Comparison of ENCODE assay signal across 20 cellular contexts in genomic region chr20:53330744-53331143, GRCh38.
A peak's percentile ranks its signal among the peaks of the same experiment; 100 is the strongest.
DNase-seq lines count a peak whose midpoint lies in the region; ATAC-seq and TF ChIP-seq lines count a peak whose summit lies in the region.
"Had no signal": no experiment of that assay in that cellular context is flagged by ENCODE, and none has a peak within 500 bp of the region (broad histone marks: within the 10 kb centered on the region; RNA-seq: fewer than 3 reads in every experiment).

No MANE protein-coding gene starts in this region.

- H3K36me3 Mint-ChIP-seq in GM23338 (ENCODE audit: low read depth), result no peaks in the 10 kb centered on the region; the same call in 2 of the 3 replicates
- H3K36me3 Mint-ChIP-seq in neural progenitor cell, result peaks cover 5% of the 10 kb centered on the region
- no peaks in the 10 kb centered on the region for H3K36me3 Mint-ChIP-seq in natural killer cell treated with Interleukin-12 subunit alpha and Interleukin-12 subunit beta and Interleukin-15 and Interleukin-18, amount 100 ng/mL, for 72 hours

- H3K36me3 ChIP-seq in GM23338 (ENCODE audit: insufficient read depth) (no peaks in the 10 kb centered on the region; the same call in 1 of the 2 replicates), neural progenitor cell (no peaks in the 10 kb centered on the region), stomach (no peaks in the 10 kb centered on the region)
- H3K36me3 ChIP-seq: ascending aorta, right lobe of liver, tibial artery had no signal

- peaks cover 27% of the 10 kb centered on the region for H3K4me1 Mint-ChIP-seq in GM23338
- peaks cover 30% of the 10 kb centered on the region for H3K4me1 Mint-ChIP-seq in neural progenitor cell
- H3K4me1 Mint-ChIP-seq in natural killer cell treated with Interleukin-12 subunit alpha and Interleukin-12 subunit beta and Interleukin-15 and Interleukin-18, amount 100 ng/mL, for 72 hours (ENCODE audit: low read depth in 2 of 2), result no peaks in the 10 kb centered on the region

- H3K79me2 ChIP-seq in GM23338 (replicated peaks; ENCODE audit: insufficient read depth) (no peaks in the 10 kb centered on the region), neural progenitor cell (ENCODE audit: low read depth) (no peaks in the 10 kb centered on the region)

- peak; percentile 9 for DNase-seq in AG10803 (ENCODE audit: low read depth)
- no peak for DNase-seq in GM23338 (ENCODE audit: low spot score)
- DNase-seq in fibroblast of mammary gland (ENCODE audit: low read depth), result peak; percentile 16
- DNase-seq in neural progenitor cell (ENCODE audit: low spot score), result no peak
- no peak for DNase-seq in natural killer cell treated with Interleukin-12 subunit alpha and Interleukin-12 subunit beta and Interleukin-15 and Interleukin-18, amount 100 ng/mL, for 72 hours (ENCODE audit: low spot score)
- no peak for DNase-seq in NOMO-1 treated with DMSO at 0.1 percent for 48 hours (lab: John Stamatoyannopoulos, UW; ENCODE audit: unreplicated experiment)
- no peak for DNase-seq in GM10248 (ENCODE audit: extremely low spot score)
- no peak for DNase-seq in stomach
- DNase-seq: activated naive CD4-positive, alpha-beta T cell treated with Interleukin-2 at 50 U/mL for 16 hours; activated T-cell treated with anti-CD3 and anti-CD28 coated beads, Interleukin-2, amount 50 U/mL, for 24 hours; CD4-positive, alpha-beta memory T cell; DND-41; effector CD4-positive, alpha-beta T cell; KBM-7; left colon; NCI-H146; right lobe of liver; tibial artery had no signal

- H3F3A ChIP-seq in GM23338 (replicated peaks; ENCODE audit: low read depth), result no peaks in the 10 kb centered on the region
- H3F3A ChIP-seq in neural progenitor cell (ENCODE audit: low read depth), result no peaks in the 10 kb centered on the region

- peaks cover 14% of the 10 kb centered on the region for H3K27me3 Mint-ChIP-seq in GM23338 (ENCODE audit: insufficient read depth, low read depth, poor library complexity)
- H3K27me3 Mint-ChIP-seq in neural progenitor cell (ENCODE audit: insufficient read depth, low read depth), result peaks cover 22% of the 10 kb centered on the region
- peaks cover 15 to 47% of the 10 kb centered on the region in 2 donors for H3K27me3 Mint-ChIP-seq in natural killer cell treated with Interleukin-12 subunit alpha and Interleukin-12 subunit beta and Interleukin-15 and Interleukin-18, amount 100 ng/mL, for 72 hours
- H3K27me3 Mint-ChIP-seq: activated T-cell treated with anti-CD3 and anti-CD28 coated beads, Interleukin-2, amount 50 U/mL, for 24 hours had no signal

- H3K4me2 ChIP-seq in GM23338 (no peak overlapping the region), neural progenitor cell (no peak overlapping the region)

- H3K27ac Mint-ChIP-seq in GM23338 (peak overlapping the region; percentile 73; the same call in 1 of the 2 replicates), neural progenitor cell (peak overlapping the region; percentile 91)
- no peak overlapping the region for H3K27ac Mint-ChIP-seq in natural killer cell treated with Interleukin-12 subunit alpha and Interleukin-12 subunit beta and Interleukin-15 and Interleukin-18, amount 100 ng/mL, for 72 hours
- H3K27ac Mint-ChIP-seq: activated T-cell treated with anti-CD3 and anti-CD28 coated beads, Interleukin-2, amount 50 U/mL, for 24 hours; CD4-positive, alpha-beta memory T cell had no signal

- POLR2A ChIA-PET in GM10248 (lab: Yijun Ruan, JAX), result no interaction called here

- no peak for TF ChIP-seq POLR2A in stomach (IDR thresholded peaks at IDR 0.05)

- intact Hi-C loops in stomach (cut with DNase I; ENCODE audit: low total_unique reads), result no loop called here

- peaks cover 17% of the 10 kb centered on the region; the same call in 1 of the 2 replicates for H3K4me1 ChIP-seq in GM23338 (ENCODE audit: insufficient read depth)
- H3K4me1 ChIP-seq in neural progenitor cell, result no peaks in the 10 kb centered on the region
- peaks cover 0 to 26% (median 10%) of the 10 kb centered on the region in 4 donors for H3K4me1 ChIP-seq in stomach
- H3K4me1 ChIP-seq: ascending aorta, right lobe of liver had no signal

- H3K27me3 ChIP-seq in GM23338 (ENCODE audit: insufficient read depth) (no peaks in the 10 kb centered on the region), neural progenitor cell (no peaks in the 10 kb centered on the region), stomach (no peaks in the 10 kb centered on the region)
- H3K27me3 ChIP-seq: ascending aorta, right lobe of liver had no signal

- H3K27ac ChIP-seq in GM23338 (ENCODE audit: low read depth) (no peak overlapping the region), neural progenitor cell (no peak overlapping the region), stomach (peak overlapping the region in 1 of 5 donors; percentile 41)
- H3K27ac ChIP-seq: ascending aorta, right lobe of liver had no signal

- no peak overlapping the region for H3K4me3 Mint-ChIP-seq in GM23338
- no peak overlapping the region for H3K4me3 Mint-ChIP-seq in neural progenitor cell
- no peak overlapping the region for H3K4me3 Mint-ChIP-seq in natural killer cell treated with Interleukin-12 subunit alpha and Interleukin-12 subunit beta and Interleukin-15 and Interleukin-18, amount 100 ng/mL, for 72 hours
- H3K4me3 Mint-ChIP-seq: activated T-cell treated with anti-CD3 and anti-CD28 coated beads, Interleukin-2, amount 50 U/mL, for 24 hours; CD4-positive, alpha-beta memory T cell had no signal

- TF ChIP-seq EP300 in stomach (IDR thresholded peaks at IDR 0.05), result no peak

- H3K9me3 Mint-ChIP-seq in GM23338 (no peaks in the 10 kb centered on the region), neural progenitor cell (peaks cover 6% of the 10 kb centered on the region)
- no peaks in the 10 kb centered on the region for H3K9me3 Mint-ChIP-seq in natural killer cell treated with Interleukin-12 subunit alpha and Interleukin-12 subunit beta and Interleukin-15 and Interleukin-18, amount 100 ng/mL, for 72 hours
- H3K9me3 Mint-ChIP-seq: activated T-cell treated with anti-CD3 and anti-CD28 coated beads, Interleukin-2, amount 50 U/mL, for 24 hours had no signal

- CTCF ChIA-PET in GM10248 (lab: Yijun Ruan, JAX), result no interaction called here

- 0 out of 2 replicates have a peak, but pooled peaks cover 13% of the 10 kb centered on the region for H3K9me2 ChIP-seq in GM23338 (ENCODE audit: insufficient read depth)

- H3K9ac ChIP-seq in neural progenitor cell, result no peak overlapping the region

- H3K4me3 ChIP-seq in AG10803 (ENCODE audit: low read length) (no peak overlapping the region), GM23338 (no peak overlapping the region), fibroblast of mammary gland (ENCODE audit: control insufficient read depth, low read depth, low read length) (no peak overlapping the region), neural progenitor cell (no peak overlapping the region), stomach (no peak overlapping the region)
- H3K4me3 ChIP-seq: ascending aorta, right lobe of liver, tibial artery had no signal

- whole genome bisulfite sequencing in stomach, 5 donors, result 59 to 69% (median 63%) methylated on average over 6 of the region's 6 CpGs

- no peak overlapping the region for H2AFZ ChIP-seq in GM23338
- no peak overlapping the region for H2AFZ ChIP-seq in neural progenitor cell (replicated peaks)

- H4K20me1 ChIP-seq in GM23338 (replicated peaks; ENCODE audit: insufficient read depth) (no peaks in the 10 kb centered on the region), neural progenitor cell (ENCODE audit: low read depth) (no peaks in the 10 kb centered on the region)

- no peaks in the 10 kb centered on the region for H3K9me3 ChIP-seq in neural progenitor cell (ENCODE audit: low read depth)
- no peaks in the 10 kb centered on the region for H3K9me3 ChIP-seq in stomach
- H3K9me3 ChIP-seq: ascending aorta, right lobe of liver, tibial artery had no signal

- no peak for TF ChIP-seq CTCF in AG10803 (conservative IDR thresholded peaks at IDR 0.05; ENCODE audit: low read length)
- TF ChIP-seq CTCF in GM23338 (conservative IDR thresholded peaks at IDR 0.05; ENCODE audit: low read depth in 2 of 2), result no peak
- TF ChIP-seq CTCF in fibroblast of mammary gland (conservative IDR thresholded peaks at IDR 0.05; ENCODE audit: control insufficient read depth, insufficient read depth, low read depth, low read length), result no peak
- no peak for TF ChIP-seq CTCF in neural progenitor cell (IDR thresholded peaks at IDR 0.05)
- TF ChIP-seq CTCF in GM10248 (IDR thresholded peaks at IDR 0.05; ENCODE audit: control extremely low read depth, extremely low read depth, low read depth, missing control alignments), result no peak
- TF ChIP-seq CTCF in stomach (IDR thresholded peaks at IDR 0.05), result no peak

- no peak for ATAC-seq in GM23338
- ATAC-seq in natural killer cell treated with Interleukin-12 subunit alpha and Interleukin-12 subunit beta and Interleukin-15 and Interleukin-18, amount 100 ng/mL, for 72 hours, result no peak
- ATAC-seq: esophagus mucosa, left colon, right lobe of liver had no signal

TF ChIP-seq in GM23338, 12 proteins besides CTCF, POLR2A, EP300 and RAD21:
- TF ChIP-seq NANOG (IDR thresholded peaks at IDR 0.05; ENCODE audit: borderline replicate concordance) (no peak), CREB1 (CRISPR knock-in tag; IDR thresholded peaks at IDR 0.05; ENCODE audit: low read depth) (no peak), REST (IDR thresholded peaks at IDR 0.05; ENCODE audit: unreplicated experiment) (no peak)

Comparison
In these comparisons a context has a peak if more than half of its experiments do, and no peak if none do; other contexts are left out.
1. DNase-seq: peak in AG10803 (single experiment) and fibroblast of mammary gland (single experiment); none in GM23338 (single experiment), neural progenitor cell (single experiment), natural killer cell treated with Interleukin-12 subunit alpha and Interleukin-12 subunit beta and Interleukin-15 and Interleukin-18, amount 100 ng/mL, for 72 hours (single experiment), NOMO-1 treated with DMSO at 0.1 percent for 48 hours (single experiment), GM10248 (single experiment) and stomach (single experiment).
2. H3K27ac Mint-ChIP-seq: peak in GM23338 (single experiment) and neural progenitor cell (single experiment); none in natural killer cell treated with Interleukin-12 subunit alpha and Interleukin-12 subunit beta and Interleukin-15 and Interleukin-18, amount 100 ng/mL, for 72 hours (0 of 2).